ENCODE assay signal across 28 cellular contexts in the genomic region with DNA sequence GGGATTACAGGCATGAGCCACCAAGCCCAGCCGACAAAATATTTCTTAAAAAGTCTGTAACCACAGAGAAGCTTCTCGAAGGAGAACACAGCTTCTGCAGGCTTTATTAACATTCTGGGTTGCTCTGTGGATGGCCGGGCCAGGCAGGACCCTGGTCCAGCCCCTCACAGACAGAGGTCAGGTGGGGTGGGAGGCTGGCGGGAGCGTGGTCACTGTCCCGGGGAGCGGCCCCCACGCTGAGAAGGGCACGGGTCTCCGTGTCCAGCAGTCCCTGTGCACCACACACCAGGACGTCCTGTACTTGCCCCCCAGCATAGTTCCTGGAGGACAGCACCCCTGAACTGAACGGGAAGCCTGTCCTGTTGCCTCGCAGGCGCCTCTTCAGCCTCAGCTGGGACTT. TPM values are rescaled to one million over a fixed set of nuclear protein-coding genes. Genes with fewer than 3 reads are reported as not detected.
DNase-seq lines count a peak whose midpoint lies in the region; ATAC-seq, FAIRE-seq and TF ChIP-seq lines count a peak whose summit lies in the region.
"Had no signal": no experiment of that assay in that cellular context is flagged by ENCODE, and none has a peak within 500 bp of the region (broad histone marks: within the 10 kb centered on the region; RNA-seq: fewer than 3 reads in every experiment).

No MANE protein-coding gene starts in this region.

- H3K27me3 ChIP-seq in HepG2 (ENCODE audit: control insufficient read depth in 1 of 2, insufficient read depth in 2 of 2, low read length in 2 of 2) = no peaks in the 10 kb centered on the region
- no peaks in the 10 kb centered on the region for H3K27me3 ChIP-seq in right lobe of liver
- H3K27me3 ChIP-seq in Peyer's patch = no peaks in the 10 kb centered on the region
- H3K27me3 ChIP-seq: BE2C; BLaER1 treated with 17β-estradiol and CSF1 and Interleukin-3, amounts not matched to agents 10 nM and 100 nM had no signal

- peak overlapping the region; percentile 60 for H3K27ac ChIP-seq in HepG2 (ENCODE audit: extremely low read length, insufficient read depth, low read length)
- peak overlapping the region in 1 of 3 donors; percentile 71 for H3K27ac ChIP-seq in right lobe of liver
- peak overlapping the region in 3 of 4 donors; percentile 47 to 84 (median 59) for H3K27ac ChIP-seq in Peyer's patch
- H3K27ac ChIP-seq: A549; BLaER1 treated with 17β-estradiol and CSF1 and Interleukin-3, amounts not matched to agents 10 nM and 100 nM had no signal

- TF ChIP-seq POLR2A in HepG2 (IDR thresholded peaks at IDR 0.05; ENCODE audit: insufficient read depth in 1 of 2, low read depth in 2 of 2, low read length in 2 of 2) (no peak), right lobe of liver (IDR thresholded peaks at IDR 0.05) (no peak), Peyer's patch (IDR thresholded peaks at IDR 0.05) (no peak)

- H3K9ac ChIP-seq in HepG2 (ENCODE audit: insufficient read depth, low read depth, low read length) = no peak overlapping the region
- H3K9ac ChIP-seq: BLaER1 treated with 17β-estradiol and CSF1 and Interleukin-3, amounts not matched to agents 10 nM and 100 nM had no signal

- H3K36me3 ChIP-seq in HepG2 (replicated peaks in 1 of 2; ENCODE audit: control insufficient read depth in 1 of 2, insufficient read depth in 2 of 2, low read length in 2 of 2) = peaks cover 16 to 32% of the 10 kb centered on the region in 2 experiments; a peak in 4 of 5 replicates
- H3K36me3 ChIP-seq in right lobe of liver = peaks cover 0 to 1% (median 0%) of the 10 kb centered on the region in 4 donors
- peaks cover 0 to 24% (median 0%) of the 10 kb centered on the region in 3 donors for H3K36me3 ChIP-seq in Peyer's patch
- H3K36me3 ChIP-seq: BE2C had no signal

- DNase-seq in HepG2 (ENCODE audit: low spot score) (no peak), right lobe of liver (no peak), Peyer's patch (no peak), iPS-NIHi11 (ENCODE audit: low spot score) (peak; percentile 3), dermis blood vessel endothelial cell (no peak), ecto neural progenitor cell (ENCODE audit: low spot score) (no peak)
- DNase-seq: 8988T; ACHN; AML-193; BE2C; Calu3; CD4-positive, alpha-beta memory T cell; COR-L47; DMS53; DMS79 treated with DMSO at 0.1 percent for 48 hours; GF-D8; GOT3; HCEC 1CT had no signal

- in situ Hi-C loops in HepG2 (cut with HindIII; ENCODE audit: extremely low pct_ligation_motif_present, low pct_unique_long_range_greater_than_20kb) = loop anchor here (5.0 kb wide), 1 partner anchor 71 kb away; no protein-coding TSS in a partner anchor

- TF ChIP-seq EP300 in HepG2 (IDR thresholded peaks at IDR 0.05; ENCODE audit: low read depth in 2 of 2, low read length in 2 of 2) (no peak), HepG2 (CRISPR knock-in tag; IDR thresholded peaks at IDR 0.05; ENCODE audit: borderline replicate concordance) (no peak)

- no peak overlapping the region for H2AFZ ChIP-seq in HepG2 (ENCODE audit: low read length)

- H3K9me3 ChIP-seq in HepG2 (ENCODE audit: low read length) (no peaks in the 10 kb centered on the region), right lobe of liver (no peaks in the 10 kb centered on the region), Peyer's patch (no peaks in the 10 kb centered on the region)
- H3K9me3 ChIP-seq: A549, BE2C had no signal

- intact Hi-C loops in HepG2 (cut with micrococcal nuclease; ENCODE audit: unreplicated experiment) (loop anchor here (10.0 kb wide), 1 partner anchor 48 kb away; a partner anchor contains a TSS), right lobe of liver (cut with DNase I) (no loop called here)

- H3K4me1 ChIP-seq in HepG2 (ENCODE audit: insufficient read depth, low read length) (peaks cover 47% of the 10 kb centered on the region), right lobe of liver (peaks cover 0 to 54% (median 27%) of the 10 kb centered on the region in 4 donors), Peyer's patch (peaks cover 0 to 53% (median 7%) of the 10 kb centered on the region in 4 donors)
- H3K4me1 ChIP-seq: BE2C had no signal

- no peak for FAIRE-seq in HepG2 (lab: Jason Lieb, UNC)
- FAIRE-seq: A549, GM12891, GM18507, H54 had no signal

- TF ChIP-seq CTCF in HepG2 (CRISPR knock-in tag; IDR thresholded peaks at IDR 0.05) (no peak), right lobe of liver (IDR thresholded peaks at IDR 0.05) (no peak), Peyer's patch (IDR thresholded peaks at IDR 0.05) (no peak)

- no TSS peak for BruUV-seq in HepG2 (replicated peaks; lab: Mats Ljungman, UMichigan)

- no peak for TF ChIP-seq RAD21 in HepG2 (CRISPR knock-in tag; IDR thresholded peaks at IDR 0.05)

- no peak overlapping the region for H3K4me2 ChIP-seq in HepG2 (ENCODE audit: low read depth, low read length)
- H3K4me2 ChIP-seq: A549; BLaER1 treated with 17β-estradiol and CSF1 and Interleukin-3, amounts not matched to agents 10 nM and 100 nM had no signal

- peaks cover 13% of the 10 kb centered on the region; the same call in 1 of the 2 replicates for H4K20me1 ChIP-seq in HepG2 (ENCODE audit: insufficient read depth, low read length)

- CTCF ChIA-PET in HepG2 (lab: Yijun Ruan, JAX; ENCODE audit: low intra/inter-chr PET ratio, low total read pairs) = no interaction called here

- POLR2A ChIA-PET in HepG2 (lab: Yijun Ruan, JAX) = interaction anchor here (1.5 to 2.0 kb wide), 3 partner anchors 51 to 163 kb away, joined by 3 to 9 read pairs (median 5); a partner anchor contains a TSS

- no peak for ATAC-seq in HepG2
- no peak for ATAC-seq in right lobe of liver
- ATAC-seq in HG03025 (IDR thresholded peaks at IDR 0.05; ENCODE audit: low FRiP score, unreplicated experiment) = no peak
- ATAC-seq in activated CD4-positive, CD25-positive, alpha-beta regulatory T cell treated with anti-CD3 and anti-CD28 coated beads, Interleukin-2, amount 50 U/mL, for 24 hours = no peak
- ATAC-seq: A549 had no signal

- WGBS in HepG2 (ENCODE audit: low lambda C conversion rate) = 91% methylated on average over 8 of the region's 14 CpGs
- WGBS in right lobe of liver (ENCODE audit: insufficient coverage, low coverage, low lambda C conversion rate, missing lambda C conversion rate) = 70% methylated on average over 3 of the region's 14 CpGs

- no peaks in the 10 kb centered on the region for H3K79me2 ChIP-seq in HepG2 (ENCODE audit: insufficient read depth, low read length)

- no peak overlapping the region for H3K4me3 ChIP-seq in HepG2 (replicated peaks in 1 of 3; ENCODE audit: insufficient read depth in 1 of 3, low read depth in 2 of 3, low read length in 3 of 3)
- H3K4me3 ChIP-seq in right lobe of liver = no peak overlapping the region
- H3K4me3 ChIP-seq in Peyer's patch = no peak overlapping the region
- H3K4me3 ChIP-seq: A549; BLaER1 treated with 17β-estradiol and CSF1 and Interleukin-3, amounts not matched to agents 10 nM and 100 nM had no signal

RNA-seq across cellular contexts. Expression of a gene that starts 19.4 kb away (rescaled TPM):
- total RNA-seq in HepG2 (2016; rRNA removed; fragmentation: Illumina TruSeq; extraction: Trizol) = 0.13 TPM in 1 of 2 replicates, not detected in the other
- total RNA-seq in HepG2 (2016; cell fraction: cytosol; rRNA removed; fragmentation: Illumina TruSeq; extraction: Trizol; ENCODE audit: low read depth) = not detected in 2 replicates
- total RNA-seq in HepG2 (2016; cell fraction: insoluble cytoplasmic fraction; rRNA removed; fragmentation: Illumina TruSeq; extraction: Trizol) = not detected in 2 replicates
- total RNA-seq in HepG2 (2016; cell fraction: membrane; rRNA removed; fragmentation: Illumina TruSeq; extraction: Trizol) = 0.15 TPM in 1 of 2 replicates, not detected in the other
- total RNA-seq in HepG2 (2016; cell fraction: nucleus; rRNA removed; fragmentation: Illumina TruSeq; extraction: Trizol) = not detected in 2 replicates
- 0.09 TPM in 2 replicates for polyA plus RNA-seq in HepG2 (2011; rRNA removed)
- 0.11 TPM in 1 of 2 replicates, not detected in the other for polyA plus RNA-seq in HepG2 (2011; cell fraction: cytosol; rRNA removed)
- polyA plus RNA-seq in HepG2 (2011; cell fraction: nucleus; rRNA removed) = 1.3 and 1.6 TPM in 2 replicates
- polyA plus RNA-seq in HepG2 (2012) = 0.60 and 0.79 TPM in 2 replicates
- polyA plus RNA-seq in HepG2 (2016; cell fraction: cytosol; fragmentation: Illumina TruSeq; extraction: Trizol; ENCODE audit: low read depth) = 0.18 and 0.26 TPM in 2 replicates
- polyA plus RNA-seq in HepG2 (2016; cell fraction: insoluble cytoplasmic fraction; fragmentation: Illumina TruSeq; extraction: Trizol; ENCODE audit: low read depth) = 0.16 and 0.24 TPM in 2 replicates
- 0.22 and 0.28 TPM in 2 replicates for polyA plus RNA-seq in HepG2 (2016; cell fraction: membrane; fragmentation: Illumina TruSeq; extraction: Trizol; ENCODE audit: low read depth)
- 1.4 and 1.5 TPM in 2 replicates for polyA plus RNA-seq in HepG2 (2016; cell fraction: nucleus; fragmentation: Illumina TruSeq; extraction: Trizol; ENCODE audit: insufficient read depth, low read depth)
- polyA minus RNA-seq in HepG2 (2011; rRNA and poly(A)+ RNA removed; ENCODE audit: low replicate concordance) = 0.42 TPM in 1 of 2 replicates, not detected in the other
- not detected in 2 replicates for polyA minus RNA-seq in HepG2 (2011; cell fraction: cytosol; rRNA and poly(A)+ RNA removed)
- 0.26 and 0.50 TPM in 2 replicates for polyA minus RNA-seq in HepG2 (2011; cell fraction: nucleus; rRNA and poly(A)+ RNA removed)
- under 1 TPM in 4 of 6 experiments, not detected in 2; 0.31 to 0.90 (median 0.41) TPM for total RNA-seq in right lobe of liver
- 1 to 10 TPM in 2 of 4 donors, not detected in 2; 1.6 to 3.0 TPM for total RNA-seq in Peyer's patch
- total RNA-seq in dermis blood vessel endothelial cell = under 0.01 TPM in 1 of 2 replicates, not detected in the other
- total RNA-seq: Daoy, G401 had no signal
- polyA plus RNA-seq: A549; CD14-positive monocyte; CD4-positive, alpha-beta memory T cell had no signal

RNA-seq across cellular contexts. Expression of a gene that starts 29.4 kb away (rescaled TPM):
- not detected in 2 replicates for total RNA-seq in HepG2 (2016; rRNA removed; fragmentation: Illumina TruSeq; extraction: Trizol)
- total RNA-seq in HepG2 (2016; cell fraction: cytosol; rRNA removed; fragmentation: Illumina TruSeq; extraction: Trizol; ENCODE audit: low read depth) = not detected in 2 replicates
- total RNA-seq in HepG2 (2016; cell fraction: insoluble cytoplasmic fraction; rRNA removed; fragmentation: Illumina TruSeq; extraction: Trizol) = not detected in 2 replicates
- not detected in 2 replicates for total RNA-seq in HepG2 (2016; cell fraction: membrane; rRNA removed; fragmentation: Illumina TruSeq; extraction: Trizol)
- not detected in 2 replicates for total RNA-seq in HepG2 (2016; cell fraction: nucleus; rRNA removed; fragmentation: Illumina TruSeq; extraction: Trizol)
- polyA plus RNA-seq in HepG2 (2011; rRNA removed) = not detected in 2 replicates
- not detected in 2 replicates for polyA plus RNA-seq in HepG2 (2011; cell fraction: cytosol; rRNA removed)
- not detected in 2 replicates for polyA plus RNA-seq in HepG2 (2011; cell fraction: nucleus; rRNA removed)
- not detected in 2 replicates for polyA plus RNA-seq in HepG2 (2012)
- not detected in 2 replicates for polyA plus RNA-seq in HepG2 (2016; cell fraction: cytosol; fragmentation: Illumina TruSeq; extraction: Trizol; ENCODE audit: low read depth)
- not detected in 2 replicates for polyA plus RNA-seq in HepG2 (2016; cell fraction: insoluble cytoplasmic fraction; fragmentation: Illumina TruSeq; extraction: Trizol; ENCODE audit: low read depth)
- polyA plus RNA-seq in HepG2 (2016; cell fraction: membrane; fragmentation: Illumina TruSeq; extraction: Trizol; ENCODE audit: low read depth) = not detected in 2 replicates
- not detected in 2 replicates for polyA plus RNA-seq in HepG2 (2016; cell fraction: nucleus; fragmentation: Illumina TruSeq; extraction: Trizol; ENCODE audit: insufficient read depth, low read depth)
- polyA minus RNA-seq in HepG2 (2011; rRNA and poly(A)+ RNA removed; ENCODE audit: low replicate concordance) = not detected in 2 replicates
- polyA minus RNA-seq in HepG2 (2011; cell fraction: cytosol; rRNA and poly(A)+ RNA removed) = not detected in 2 replicates
- polyA minus RNA-seq in HepG2 (2011; cell fraction: nucleus; rRNA and poly(A)+ RNA removed) = not detected in 2 replicates
- total RNA-seq in right lobe of liver = not detected
- 10 to 100 TPM in 1 of 4 donors, not detected in 3; 12.6 TPM for total RNA-seq in Peyer's patch
- not detected in 2 replicates for total RNA-seq in dermis blood vessel endothelial cell
- total RNA-seq: Calu3; CD4-positive, alpha-beta memory T cell; Daoy; G401 had no signal
- polyA plus RNA-seq: A549; CD14-positive monocyte; CD4-positive, alpha-beta memory T cell had no signal

RNA-seq across cellular contexts. Expression of a gene that starts 31.7 kb away (rescaled TPM):
- total RNA-seq in HepG2 (2016; rRNA removed; fragmentation: Illumina TruSeq; extraction: Trizol) = 0.21 and 0.46 TPM in 2 replicates
- total RNA-seq in HepG2 (2016; cell fraction: cytosol; rRNA removed; fragmentation: Illumina TruSeq; extraction: Trizol; ENCODE audit: low read depth) = 0.09 TPM in 1 of 2 replicates, not detected in the other
- 0.52 TPM in 1 of 2 replicates, not detected in the other for total RNA-seq in HepG2 (2016; cell fraction: insoluble cytoplasmic fraction; rRNA removed; fragmentation: Illumina TruSeq; extraction: Trizol)
- total RNA-seq in HepG2 (2016; cell fraction: membrane; rRNA removed; fragmentation: Illumina TruSeq; extraction: Trizol) = 0.25 and 0.52 TPM in 2 replicates
- 0.65 and 0.72 TPM in 2 replicates for total RNA-seq in HepG2 (2016; cell fraction: nucleus; rRNA removed; fragmentation: Illumina TruSeq; extraction: Trizol)
- polyA plus RNA-seq in HepG2 (2011; rRNA removed) = 0.68 and 0.71 TPM in 2 replicates
- polyA plus RNA-seq in HepG2 (2011; cell fraction: cytosol; rRNA removed) = 0.19 and 0.67 TPM in 2 replicates
- 1.8 and 3.5 TPM in 2 replicates for polyA plus RNA-seq in HepG2 (2011; cell fraction: nucleus; rRNA removed)
- 0.37 and 0.71 TPM in 2 replicates for polyA plus RNA-seq in HepG2 (2012)
- 0.06 and 0.12 TPM in 2 replicates for polyA plus RNA-seq in HepG2 (2016; cell fraction: cytosol; fragmentation: Illumina TruSeq; extraction: Trizol; ENCODE audit: low read depth)
- 0.70 and 0.90 TPM in 2 replicates for polyA plus RNA-seq in HepG2 (2016; cell fraction: insoluble cytoplasmic fraction; fragmentation: Illumina TruSeq; extraction: Trizol; ENCODE audit: low read depth)
- 0.11 and 0.40 TPM in 2 replicates for polyA plus RNA-seq in HepG2 (2016; cell fraction: membrane; fragmentation: Illumina TruSeq; extraction: Trizol; ENCODE audit: low read depth)
- polyA plus RNA-seq in HepG2 (2016; cell fraction: nucleus; fragmentation: Illumina TruSeq; extraction: Trizol; ENCODE audit: insufficient read depth, low read depth) = 3.1 and 3.6 TPM in 2 replicates
- polyA minus RNA-seq in HepG2 (2011; rRNA and poly(A)+ RNA removed; ENCODE audit: low replicate concordance) = 0.62 TPM in 1 of 2 replicates, not detected in the other
- polyA minus RNA-seq in HepG2 (2011; cell fraction: cytosol; rRNA and poly(A)+ RNA removed) = 0.40 TPM in 1 of 2 replicates, not detected in the other
- 0.26 and 0.75 TPM in 2 replicates for polyA minus RNA-seq in HepG2 (2011; cell fraction: nucleus; rRNA and poly(A)+ RNA removed)
- 100 to 1,000 TPM in 2 of 6 experiments, 10 to 100 TPM in 4; 59.4 to 162 (median 80.7) TPM for total RNA-seq in right lobe of liver
- total RNA-seq in Peyer's patch = 1,000 to 10,000 TPM in 3 of 4 donors, 10 to 100 TPM in 1; 77.6 to 1,696 (median 1,274) TPM
- total RNA-seq in dermis blood vessel endothelial cell = not detected in 2 replicates
- total RNA-seq: CD4-positive, alpha-beta memory T cell; Daoy; G401 had no signal
- polyA plus RNA-seq: CD4-positive, alpha-beta memory T cell had no signal

RNA-seq across cellular contexts. Expression of a gene that starts 38.6 kb away (rescaled TPM):
- total RNA-seq in HepG2 (2016; rRNA removed; fragmentation: Illumina TruSeq; extraction: Trizol) = 18.2 and 29.6 TPM in 2 replicates
- total RNA-seq in HepG2 (2016; cell fraction: cytosol; rRNA removed; fragmentation: Illumina TruSeq; extraction: Trizol; ENCODE audit: low read depth) = 52.0 and 58.7 TPM in 2 replicates
- total RNA-seq in HepG2 (2016; cell fraction: insoluble cytoplasmic fraction; rRNA removed; fragmentation: Illumina TruSeq; extraction: Trizol) = 20.8 and 32.8 TPM in 2 replicates
- total RNA-seq in HepG2 (2016; cell fraction: membrane; rRNA removed; fragmentation: Illumina TruSeq; extraction: Trizol) = 63.0 and 70.8 TPM in 2 replicates
- 23.5 and 24.2 TPM in 2 replicates for total RNA-seq in HepG2 (2016; cell fraction: nucleus; rRNA removed; fragmentation: Illumina TruSeq; extraction: Trizol)
- 22.3 and 31.6 TPM in 2 replicates for polyA plus RNA-seq in HepG2 (2011; rRNA removed)
- 18.7 and 21.9 TPM in 2 replicates for polyA plus RNA-seq in HepG2 (2011; cell fraction: cytosol; rRNA removed)
- polyA plus RNA-seq in HepG2 (2011; cell fraction: nucleus; rRNA removed) = 48.8 and 50.2 TPM in 2 replicates
- 24.8 and 28.9 TPM in 2 replicates for polyA plus RNA-seq in HepG2 (2012)
- polyA plus RNA-seq in HepG2 (2016; cell fraction: cytosol; fragmentation: Illumina TruSeq; extraction: Trizol; ENCODE audit: low read depth) = 54.2 and 64.1 TPM in 2 replicates
- polyA plus RNA-seq in HepG2 (2016; cell fraction: insoluble cytoplasmic fraction; fragmentation: Illumina TruSeq; extraction: Trizol; ENCODE audit: low read depth) = 20.0 and 24.6 TPM in 2 replicates
- 53.8 and 73.1 TPM in 2 replicates for polyA plus RNA-seq in HepG2 (2016; cell fraction: membrane; fragmentation: Illumina TruSeq; extraction: Trizol; ENCODE audit: low read depth)
- polyA plus RNA-seq in HepG2 (2016; cell fraction: nucleus; fragmentation: Illumina TruSeq; extraction: Trizol; ENCODE audit: insufficient read depth, low read depth) = 41.0 and 44.0 TPM in 2 replicates
- polyA minus RNA-seq in HepG2 (2011; rRNA and poly(A)+ RNA removed; ENCODE audit: low replicate concordance) = 25.5 and 31.1 TPM in 2 replicates
- 12.7 and 21.4 TPM in 2 replicates for polyA minus RNA-seq in HepG2 (2011; cell fraction: cytosol; rRNA and poly(A)+ RNA removed)
- 27.7 and 32.9 TPM in 2 replicates for polyA minus RNA-seq in HepG2 (2011; cell fraction: nucleus; rRNA and poly(A)+ RNA removed)
- total RNA-seq in right lobe of liver = 10 to 100 TPM; 11.3 to 17.9 (median 14.0) TPM
- 10 to 100 TPM; 14.9 to 56.2 (median 47.0) TPM for total RNA-seq in Peyer's patch
- total RNA-seq in dermis blood vessel endothelial cell = 36.8 and 40.8 TPM in 2 replicates

RNA-seq across cellular contexts. Expression of a gene that starts 39.2 kb away (rescaled TPM):
- 2.7 and 5.6 TPM in 2 replicates for total RNA-seq in HepG2 (2016; rRNA removed; fragmentation: Illumina TruSeq; extraction: Trizol)
- 0.71 and 1.1 TPM in 2 replicates for total RNA-seq in HepG2 (2016; cell fraction: cytosol; rRNA removed; fragmentation: Illumina TruSeq; extraction: Trizol; ENCODE audit: low read depth)
- 2.5 and 6.4 TPM in 2 replicates for total RNA-seq in HepG2 (2016; cell fraction: insoluble cytoplasmic fraction; rRNA removed; fragmentation: Illumina TruSeq; extraction: Trizol)
- total RNA-seq in HepG2 (2016; cell fraction: membrane; rRNA removed; fragmentation: Illumina TruSeq; extraction: Trizol) = 2.9 and 3.2 TPM in 2 replicates
- total RNA-seq in HepG2 (2016; cell fraction: nucleus; rRNA removed; fragmentation: Illumina TruSeq; extraction: Trizol) = 6.8 and 8.5 TPM in 2 replicates
- polyA plus RNA-seq in HepG2 (2011; rRNA removed) = 17.1 and 20.9 TPM in 2 replicates
- polyA plus RNA-seq in HepG2 (2011; cell fraction: cytosol; rRNA removed) = 13.5 and 14.1 TPM in 2 replicates
- 42.7 and 42.8 TPM in 2 replicates for polyA plus RNA-seq in HepG2 (2011; cell fraction: nucleus; rRNA removed)
- 20.6 and 20.8 TPM in 2 replicates for polyA plus RNA-seq in HepG2 (2012)
- polyA plus RNA-seq in HepG2 (2016; cell fraction: cytosol; fragmentation: Illumina TruSeq; extraction: Trizol; ENCODE audit: low read depth) = 1.3 and 1.4 TPM in 2 replicates
- 3.6 and 3.8 TPM in 2 replicates for polyA plus RNA-seq in HepG2 (2016; cell fraction: insoluble cytoplasmic fraction; fragmentation: Illumina TruSeq; extraction: Trizol; ENCODE audit: low read depth)
- polyA plus RNA-seq in HepG2 (2016; cell fraction: membrane; fragmentation: Illumina TruSeq; extraction: Trizol; ENCODE audit: low read depth) = 2.4 and 2.9 TPM in 2 replicates
- polyA plus RNA-seq in HepG2 (2016; cell fraction: nucleus; fragmentation: Illumina TruSeq; extraction: Trizol; ENCODE audit: insufficient read depth, low read depth) = 21.0 and 22.8 TPM in 2 replicates
- 5.4 and 7.9 TPM in 2 replicates for polyA minus RNA-seq in HepG2 (2011; rRNA and poly(A)+ RNA removed; ENCODE audit: low replicate concordance)
- 1.9 and 3.8 TPM in 2 replicates for polyA minus RNA-seq in HepG2 (2011; cell fraction: cytosol; rRNA and poly(A)+ RNA removed)
- polyA minus RNA-seq in HepG2 (2011; cell fraction: nucleus; rRNA and poly(A)+ RNA removed) = 11.6 and 13.4 TPM in 2 replicates
- 10 to 100 TPM in 3 of 6 experiments, 1 to 10 TPM in 3; 6.9 to 15.5 (median 10.5) TPM for total RNA-seq in right lobe of liver
- total RNA-seq in Peyer's patch = 10 to 100 TPM; 10.7 to 58.9 (median 44.5) TPM
- total RNA-seq in dermis blood vessel endothelial cell = 10.7 and 12.4 TPM in 2 replicates

Comparison
In these comparisons a context has a peak if more than half of its experiments do, and no peak if none do; other contexts are left out.
1. RNA of a gene that starts 31.7 kb away (total RNA-seq): 77.6 to 1,696 TPM in Peyer's patch and 59.4 to 162 TPM in right lobe of liver; 0.09 to 0.72 TPM in HepG2 and not detected in dermis blood vessel endothelial cell; every median in the first group is over 10 times any median in the second.